ENCODE assay signal across 1 cellular context in the genomic region with DNA sequence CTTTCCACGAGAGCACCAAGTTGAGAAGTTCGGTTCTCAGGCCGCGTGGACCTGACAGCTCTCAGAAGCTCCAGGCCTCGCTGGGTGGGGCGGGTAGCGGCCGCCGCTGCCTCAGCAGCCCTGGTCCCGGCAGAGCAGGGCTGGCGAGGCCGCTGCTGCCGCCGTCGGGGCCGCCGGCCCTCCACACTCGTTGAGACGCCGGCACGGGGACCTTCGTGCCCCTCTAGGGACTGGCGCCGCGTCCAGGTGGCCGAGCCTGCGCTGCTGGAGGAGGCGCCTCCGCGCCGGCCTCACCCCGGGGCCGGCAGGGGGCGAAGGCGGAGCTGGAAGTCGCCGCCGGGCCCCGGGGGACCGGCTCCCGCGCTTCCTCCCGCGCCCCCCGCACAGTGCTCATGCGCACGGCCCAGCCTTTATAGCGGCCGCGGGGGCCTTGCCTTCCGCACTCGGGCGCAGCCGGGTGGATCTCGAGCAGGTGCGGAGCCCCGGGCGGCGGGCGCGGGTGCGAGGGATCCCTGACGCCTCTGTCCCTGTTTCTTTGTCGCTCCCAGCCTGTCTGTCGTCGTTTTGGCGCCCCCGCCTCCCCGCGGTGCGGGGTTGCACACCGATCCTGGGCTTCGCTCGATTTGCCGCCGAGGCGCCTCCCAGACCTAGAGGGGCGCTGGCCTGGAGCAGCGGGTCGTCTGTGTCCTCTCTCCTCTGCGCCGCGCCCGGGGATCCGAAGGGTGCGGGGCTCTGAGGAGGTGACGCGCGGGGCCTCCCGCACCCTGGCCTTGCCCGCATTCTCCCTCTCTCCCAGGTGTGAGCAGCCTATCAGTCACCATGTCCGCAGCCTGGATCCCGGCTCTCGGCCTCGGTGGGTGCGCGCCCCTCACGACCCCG.
TF ChIP-seq lines count a peak whose summit lies in the region.

TSS of gene COCH (plus strand) at position 440 of the 879 bp plus-strand sequence. CDS start at position 820, 380 bp downstream.

TF ChIP-seq in HCT116, 20 proteins besides CTCF, POLR2A, EP300 and RAD21 (continued from another document):
- TF ChIP-seq REST (IDR thresholded peaks at IDR 0.05; ENCODE audit: low read depth) (no peak), MAX (IDR thresholded peaks at IDR 0.05) (peak; percentile 46), EZH2phosphoT487 (IDR thresholded peaks at IDR 0.05; ENCODE audit: borderline replicate concordance) (no peak), JUND (IDR thresholded peaks at IDR 0.05) (no peak)
- TF ChIP-seq, protein P1, sequence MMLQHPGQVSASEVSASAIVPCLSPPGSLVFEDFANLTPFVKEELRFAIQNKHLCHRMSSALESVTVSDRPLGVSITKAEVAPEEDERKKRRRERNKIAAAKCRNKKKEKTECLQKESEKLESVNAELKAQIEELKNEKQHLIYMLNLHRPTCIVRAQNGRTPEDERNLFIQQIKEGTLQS (IDR thresholded peaks at IDR 0.05): no peak
- TF ChIP-seq, protein P2, sequence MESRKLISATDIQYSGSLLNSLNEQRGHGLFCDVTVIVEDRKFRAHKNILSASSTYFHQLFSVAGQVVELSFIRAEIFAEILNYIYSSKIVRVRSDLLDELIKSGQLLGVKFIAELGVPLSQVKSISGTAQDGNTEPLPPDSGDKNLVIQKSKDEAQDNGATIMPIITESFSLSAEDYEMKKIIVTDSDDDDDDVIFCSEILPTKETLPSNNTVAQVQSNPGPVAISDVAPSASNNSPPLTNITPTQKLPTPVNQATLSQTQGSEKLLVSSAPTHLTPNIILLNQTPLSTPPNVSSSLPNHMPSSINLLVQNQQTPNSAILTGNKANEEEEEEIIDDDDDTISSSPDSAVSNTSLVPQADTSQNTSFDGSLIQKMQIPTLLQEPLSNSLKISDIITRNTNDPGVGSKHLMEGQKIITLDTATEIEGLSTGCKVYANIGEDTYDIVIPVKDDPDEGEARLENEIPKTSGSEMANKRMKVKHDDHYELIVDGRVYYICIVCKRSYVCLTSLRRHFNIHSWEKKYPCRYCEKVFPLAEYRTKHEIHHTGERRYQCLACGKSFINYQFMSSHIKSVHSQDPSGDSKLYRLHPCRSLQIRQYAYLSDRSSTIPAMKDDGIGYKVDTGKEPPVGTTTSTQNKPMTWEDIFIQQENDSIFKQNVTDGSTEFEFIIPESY (IDR thresholded peaks at IDR 0.05; ENCODE audit: extremely low read depth, insufficient replicate concordance, low read length): no peak
TF ChIP-seq in HCT116: peak in this region for 3.
